In the genomic region with DNA sequence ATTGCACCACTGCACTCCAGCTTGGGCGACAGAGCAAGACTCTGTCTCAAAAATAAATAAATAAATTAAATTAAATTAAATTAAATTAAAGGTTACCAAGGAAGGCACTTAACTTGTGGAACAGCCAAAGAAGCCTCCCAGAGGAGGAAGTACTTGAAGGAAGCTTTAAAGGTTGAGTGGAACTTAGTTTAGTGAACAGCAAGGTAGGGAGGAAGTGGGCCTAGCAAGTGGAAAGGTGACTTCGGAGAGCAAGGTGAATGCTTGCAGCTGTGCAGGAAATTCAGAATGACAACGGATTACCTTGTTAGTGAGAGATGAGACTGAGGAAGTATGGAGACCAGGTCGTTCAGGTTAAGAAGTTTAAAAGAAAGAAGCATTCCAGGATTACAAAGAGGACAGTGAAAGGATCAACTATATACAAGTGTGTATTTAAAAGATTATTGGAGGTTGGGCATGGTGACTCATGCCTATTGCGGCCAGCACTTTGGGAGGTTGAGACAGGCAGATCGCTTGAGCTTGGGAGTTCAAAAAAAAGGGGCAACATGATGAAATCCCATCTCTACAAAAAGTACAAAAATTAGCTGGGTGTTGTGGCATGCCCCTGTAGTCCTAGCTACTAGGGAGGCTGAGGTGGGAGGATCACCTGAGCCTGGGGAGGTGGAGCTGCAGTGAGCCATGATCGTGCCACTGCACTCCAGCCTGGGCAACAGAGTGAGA, we compare ENCODE assay signal across 14 cellular contexts. TPM values are rescaled to one million over a fixed set of nuclear protein-coding genes. Genes with fewer than 3 reads are reported as not detected.
DNase-seq lines count a peak whose midpoint lies in the region; ATAC-seq and TF ChIP-seq lines count a peak whose summit lies in the region.
"Had no signal": no experiment of that assay in that cellular context is flagged by ENCODE, and none has a peak within 500 bp of the region (broad histone marks: within the 10 kb centered on the region; RNA-seq: fewer than 3 reads in every experiment).

No MANE protein-coding gene starts in this region.

- H2AFZ ChIP-seq in smooth muscle cell (ENCODE audit: low read depth), result no peak overlapping the region

- peak overlapping the region; percentile 96 for H3K27ac ChIP-seq in SJSA1
- no peak overlapping the region for H3K27ac ChIP-seq in smooth muscle cell (ENCODE audit: low read depth)
- H3K27ac ChIP-seq in CD8-positive, alpha-beta T cell (ENCODE audit: low read depth, low read length), result no peak overlapping the region
- H3K27ac ChIP-seq: HL-60 had no signal

- CTCF ChIA-PET in CD8-positive, alpha-beta T cell (lab: Charles Lee), result no interaction called here

- H3K4me3 Mint-ChIP-seq in CD8-positive, alpha-beta T cell, result no peak overlapping the region

- 61% methylated on average over 7 of the region's 7 CpGs for WGBS in smooth muscle cell (ENCODE audit: low lambda C conversion rate)

- peaks cover 46% of the 10 kb centered on the region for H3K4me1 ChIP-seq in SJSA1 (replicated peaks)
- H3K4me1 ChIP-seq in smooth muscle cell (ENCODE audit: low read depth), result peaks cover 11% of the 10 kb centered on the region
- H3K4me1 ChIP-seq in CD8-positive, alpha-beta T cell (ENCODE audit: insufficient read depth, low read length), result no peaks in the 10 kb centered on the region

- H3K36me3 Mint-ChIP-seq in CD8-positive, alpha-beta T cell, result no peaks in the 10 kb centered on the region

- no peaks in the 10 kb centered on the region for H4K20me1 ChIP-seq in smooth muscle cell (ENCODE audit: low read depth)

- no peak overlapping the region for H3K4me3 ChIP-seq in SJSA1
- H3K4me3 ChIP-seq in smooth muscle cell, result no peak overlapping the region
- H3K4me3 ChIP-seq in CD8-positive, alpha-beta T cell (ENCODE audit: low read depth, low read length), result no peak overlapping the region

- H3K4me1 Mint-ChIP-seq in CD8-positive, alpha-beta T cell (ENCODE audit: low read depth), result no peaks in the 10 kb centered on the region

- no peaks in the 10 kb centered on the region for H3K79me2 ChIP-seq in smooth muscle cell (ENCODE audit: low read depth)

- H3K9me3 Mint-ChIP-seq in CD8-positive, alpha-beta T cell, result no peaks in the 10 kb centered on the region

- ATAC-seq in CD8-positive, alpha-beta T cell, result no peak
- ATAC-seq: left lobe of liver had no signal

- no peak overlapping the region for H3K9ac ChIP-seq in smooth muscle cell (ENCODE audit: low read depth)

- no peak overlapping the region for H3K27ac Mint-ChIP-seq in CD8-positive, alpha-beta T cell

- peak overlapping the region; percentile 4 for H3K4me2 ChIP-seq in smooth muscle cell

- POLR2A ChIA-PET in CD8-positive, alpha-beta T cell (lab: Charles Lee), result no interaction called here

- H3K36me3 ChIP-seq in SJSA1, result no peaks in the 10 kb centered on the region
- no peaks in the 10 kb centered on the region for H3K36me3 ChIP-seq in smooth muscle cell (ENCODE audit: low read depth)
- H3K36me3 ChIP-seq in CD8-positive, alpha-beta T cell (ENCODE audit: insufficient read depth, low read length), result no peaks in the 10 kb centered on the region

- H3K27me3 Mint-ChIP-seq in CD8-positive, alpha-beta T cell (ENCODE audit: low read depth), result peaks cover 3% of the 10 kb centered on the region

- intact Hi-C loops in CD8-positive, alpha-beta T cell (cut with DNase I, micrococcal nuclease), result no loop called here

- H3K9me3 ChIP-seq in SJSA1 (replicated peaks), result no peaks in the 10 kb centered on the region; the same call in 1 of the 2 replicates
- no peaks in the 10 kb centered on the region for H3K9me3 ChIP-seq in smooth muscle cell (replicated peaks; ENCODE audit: low read depth)
- no peaks in the 10 kb centered on the region for H3K9me3 ChIP-seq in CD8-positive, alpha-beta T cell (ENCODE audit: low read length)

- no peaks in the 10 kb centered on the region for H3K27me3 ChIP-seq in SJSA1 (replicated peaks)
- H3K27me3 ChIP-seq in smooth muscle cell (ENCODE audit: low read depth), result no peaks in the 10 kb centered on the region
- H3K27me3 ChIP-seq in CD8-positive, alpha-beta T cell (ENCODE audit: insufficient read depth, low read length), result no peaks in the 10 kb centered on the region

- peaks cover 9% of the 10 kb centered on the region for H3F3A ChIP-seq in smooth muscle cell (ENCODE audit: low read depth)

- no peak for TF ChIP-seq CTCF in smooth muscle cell (IDR thresholded peaks at IDR 0.05; ENCODE audit: borderline replicate concordance, insufficient read depth, poor library complexity, severe bottlenecking)
- no peak for TF ChIP-seq CTCF in CD8-positive, alpha-beta T cell (IDR thresholded peaks at IDR 0.05)

- DNase-seq in SIG-M5 treated with dmso at 0.1 percent for 504 hours (lab: John Stamatoyannopoulos, UW; ENCODE audit: unreplicated experiment) (peak; percentile 28), SIG-M5 (lab: John Stamatoyannopoulos, UW) (no peak), SJSA1 (ENCODE audit: low read depth in 1 of 2, low spot score in 2 of 2) (peak; percentile 73 to 81), fibroblast of peridontal ligament (ENCODE audit: extremely low read depth) (peak; percentile 77), smooth muscle cell (lab: John Stamatoyannopoulos, UW; ENCODE audit: unreplicated experiment) (no peak), KG1 (lab: John Stamatoyannopoulos, UW) (no peak), NK-92 (lab: John Stamatoyannopoulos, UW; ENCODE audit: unreplicated experiment) (no peak)
- no peak for DNase-seq in CD8-positive, alpha-beta T cell
- DNase-seq: erythroblast, NCI-H2107, SHP77 had no signal

RNA-seq across cellular contexts. Expression of a gene that starts 12.8 kb away (rescaled TPM):
- 0.13 TPM in 1 of 2 replicates, not detected in the other for total RNA-seq in SJSA1 (2014; rRNA removed; shearing (Covaris generic))
- total RNA-seq in smooth muscle cell, result not detected in 2 replicates
- not detected in 2 replicates for polyA plus RNA-seq in smooth muscle cell
- not detected for total RNA-seq in CD8-positive, alpha-beta T cell
- total RNA-seq: left lobe of liver had no signal
- polyA plus RNA-seq: adipose tissue had no signal

RNA-seq across cellular contexts. Expression of a gene that starts 39.9 kb away (rescaled TPM):
- 97.2 and 107 TPM in 2 replicates for total RNA-seq in SJSA1 (2014; rRNA removed; shearing (Covaris generic))
- 32.2 and 33.5 TPM in 2 replicates for total RNA-seq in smooth muscle cell
- 19.1 and 23.8 TPM in 2 replicates for polyA plus RNA-seq in smooth muscle cell
- 10 to 100 TPM; 50.5 to 54.6 TPM for total RNA-seq in CD8-positive, alpha-beta T cell

RNA-seq across cellular contexts. Expression of a gene that starts 44.0 kb away (rescaled TPM):
- total RNA-seq in SJSA1 (2014; rRNA removed; shearing (Covaris generic)), result 0.42 and 1.7 TPM in 2 replicates
- 2.2 and 5.0 TPM in 2 replicates for total RNA-seq in smooth muscle cell
- polyA plus RNA-seq in smooth muscle cell, result 1.4 and 1.7 TPM in 2 replicates
- total RNA-seq in CD8-positive, alpha-beta T cell, result not detected
- total RNA-seq: left lobe of liver had no signal

Comparison
In these comparisons a context has a peak if more than half of its experiments do, and no peak if none do; other contexts are left out.
1. DNase-seq: peak in SIG-M5 treated with dmso at 0.1 percent for 504 hours (single experiment), SJSA1 (2 of 2) and fibroblast of peridontal ligament (single experiment); none in SIG-M5 (single experiment), smooth muscle cell (single experiment), KG1 (single experiment), CD8-positive, alpha-beta T cell (0 of 7) and NK-92 (single experiment).